18 cellular contexts compared by ENCODE assay signal in the genomic region with DNA sequence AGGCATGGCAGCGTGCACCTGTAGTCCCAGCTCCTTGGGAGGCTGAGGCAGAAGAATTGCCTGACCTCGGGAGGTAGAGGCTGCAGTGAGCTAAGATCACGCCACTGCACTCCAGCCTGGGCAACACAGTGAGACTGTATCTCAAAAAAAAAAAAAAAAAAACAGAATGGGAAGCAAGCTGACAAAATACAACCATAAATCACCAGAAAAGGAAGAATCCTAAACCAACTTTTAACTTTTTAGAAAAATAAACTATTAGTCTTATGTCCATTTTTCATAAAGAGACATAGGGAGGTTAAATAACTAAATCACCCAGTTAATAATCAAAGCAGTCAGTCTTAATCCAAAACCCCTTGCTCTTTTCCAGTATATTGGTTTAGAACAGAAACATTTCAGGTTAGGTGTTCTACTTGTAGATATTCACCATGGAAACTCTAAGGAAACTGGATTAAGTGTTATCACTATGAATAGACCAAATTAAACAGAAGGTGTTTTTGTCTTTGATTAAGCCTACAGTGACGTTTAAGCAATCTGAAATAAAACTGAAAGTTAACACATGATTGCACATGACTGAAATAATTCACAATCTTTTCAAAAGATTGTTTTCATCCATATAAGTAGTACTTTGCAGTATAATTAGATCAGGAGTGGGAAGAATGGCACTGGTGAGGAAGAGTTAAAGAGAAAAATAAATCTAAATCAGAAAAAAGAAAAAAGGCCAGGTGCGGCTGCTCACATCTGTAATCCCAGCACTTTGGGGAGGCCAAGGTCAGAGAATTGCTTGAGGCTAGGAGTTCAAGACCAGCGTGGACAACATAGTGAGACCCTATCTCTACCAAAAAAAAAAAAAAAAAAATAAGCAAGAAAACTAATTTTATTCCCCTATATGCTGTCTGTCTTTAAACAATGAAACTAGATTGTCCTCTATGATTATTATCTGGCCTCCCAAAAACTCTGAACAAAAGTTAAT.
"Had no signal": no experiment of that assay in that cellular context is flagged by ENCODE, and none has a peak within 500 bp of the region (broad histone marks: within the 10 kb centered on the region; RNA-seq: fewer than 3 reads in every experiment).

No MANE protein-coding gene starts in this region.

- H3K36me3 Mint-ChIP-seq: naive thymus-derived CD4-positive, alpha-beta T cell; stimulated activated naive B cell treated with anti-CD40 and anti-IgM and Interleukin-4, amounts not matched to agents 10 μg/mL and 1 μg/mL and 100 μg/mL, for 72 hours; T-cell had no signal

- H3K27ac ChIP-seq: parathyroid adenoma, tibial nerve, uterus had no signal

- H3K9me3 Mint-ChIP-seq: activated T-helper 2 cell treated with anti-CD3 and anti-CD28 coated beads, Interferon-gamma antibody, Interleukin-2, Interleukin-4, amounts not matched to agents 10 μg/mL and 5 μg/mL and 100 μg/mL, durations not matched to agents 14 hours and 24 hours and 36 hours; central memory CD8-positive, alpha-beta T cell; naive thymus-derived CD4-positive, alpha-beta T cell; stimulated activated naive B cell treated with anti-CD40 and anti-IgM and Interleukin-4, amounts not matched to agents 10 μg/mL and 1 μg/mL and 100 μg/mL, for 72 hours; T-cell had no signal

- H3K9ac ChIP-seq: parathyroid adenoma had no signal

- H3K27me3 ChIP-seq: heart left ventricle, tibial nerve, uterus had no signal

- FAIRE-seq: frontal cortex had no signal

- DNase-seq: activated CD4-positive, alpha-beta T cell treated with anti-CD3 and anti-CD28 coated beads for 1 hour; activated CD4-positive, alpha-beta T cell treated with anti-CD3 and anti-CD28 coated beads, Interleukin-2, amount 50 U/mL, for 4 hours; activated naive CD4-positive, alpha-beta T cell treated with anti-CD3 and anti-CD28 coated beads, Interleukin-2, amount 50 U/mL, for 16 hours; activated T-cell treated with anti-CD3 and anti-CD28 coated beads, Interleukin-2, amount 50 U/mL, for 1 hour; effector CD8-positive, alpha-beta T cell; heart left ventricle; mammary epithelial cell; naive thymus-derived CD4-positive, alpha-beta T cell; stimulated activated naive B cell treated with anti-CD40 and anti-IgM and Interleukin-4, amounts not matched to agents 10 μg/mL and 1 μg/mL and 100 μg/mL, for 72 hours; substantia nigra; T-cell; T-helper 9 cell; uterus had no signal

- H3K27ac Mint-ChIP-seq: activated T-helper 2 cell treated with anti-CD3 and anti-CD28 coated beads, Interferon-gamma antibody, Interleukin-2, Interleukin-4, amounts not matched to agents 10 μg/mL and 5 μg/mL and 100 μg/mL, durations not matched to agents 14 hours and 24 hours and 36 hours; naive thymus-derived CD4-positive, alpha-beta T cell; stimulated activated naive B cell treated with anti-CD40 and anti-IgM and Interleukin-4, amounts not matched to agents 10 μg/mL and 1 μg/mL and 100 μg/mL, for 72 hours; T-cell had no signal

- H3K9me3 ChIP-seq: heart left ventricle, tibial nerve, uterus had no signal

- H3K4me3 ChIP-seq: heart left ventricle, tibial nerve, uterus had no signal

- H3K36me3 ChIP-seq: heart left ventricle, tibial nerve, uterus had no signal

- H3K4me1 Mint-ChIP-seq: central memory CD8-positive, alpha-beta T cell; T-cell had no signal

- H3K4me3 Mint-ChIP-seq: central memory CD8-positive, alpha-beta T cell; naive thymus-derived CD4-positive, alpha-beta T cell; stimulated activated naive B cell treated with anti-CD40 and anti-IgM and Interleukin-4, amounts not matched to agents 10 μg/mL and 1 μg/mL and 100 μg/mL, for 72 hours; T-cell had no signal

- H2AFZ ChIP-seq: parathyroid adenoma had no signal

- H3K4me1 ChIP-seq: parathyroid adenoma, uterus had no signal

- ATAC-seq: heart left ventricle; naive thymus-derived CD4-positive, alpha-beta T cell; stimulated activated naive B cell treated with anti-CD40 and anti-IgM and Interleukin-4, amounts not matched to agents 10 μg/mL and 1 μg/mL and 100 μg/mL, for 72 hours; T-cell had no signal
